Comparison of ENCODE assay signal across 23 cellular contexts in the genomic region with DNA sequence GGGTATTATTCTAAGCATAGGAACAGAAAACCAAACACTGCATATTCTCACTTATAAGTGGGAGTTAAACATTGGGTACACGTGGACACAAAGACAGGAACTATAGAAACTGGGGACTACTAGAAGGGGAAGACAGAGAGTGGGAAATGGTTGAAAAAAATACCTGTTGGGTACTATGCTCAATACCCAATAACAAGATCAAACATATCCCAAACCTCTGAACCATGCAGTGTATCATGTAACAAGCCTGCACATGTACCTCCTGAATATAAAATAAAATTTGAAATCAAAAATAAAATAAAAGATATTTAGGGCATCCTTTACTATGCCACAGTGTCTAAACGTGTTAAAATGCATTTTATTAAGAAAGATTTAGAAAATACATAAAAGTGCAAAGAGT.
A peak's percentile ranks its signal among the peaks of the same experiment; 100 is the strongest.
DNase-seq lines count a peak whose midpoint lies in the region; ATAC-seq and TF ChIP-seq lines count a peak whose summit lies in the region.
"Had no signal": no experiment of that assay in that cellular context is flagged by ENCODE, and none has a peak within 500 bp of the region (broad histone marks: within the 10 kb centered on the region; RNA-seq: fewer than 3 reads in every experiment).

No MANE protein-coding gene starts in this region.

- ATAC-seq in GM19351 (IDR thresholded peaks at IDR 0.05; ENCODE audit: unreplicated experiment) (peak; percentile 4), HG03039 (IDR thresholded peaks at IDR 0.05; ENCODE audit: unreplicated experiment) (peak; percentile 9), HG03457 (IDR thresholded peaks at IDR 0.05; ENCODE audit: unreplicated experiment) (peak; percentile 16), foreskin keratinocyte (peak; percentile 79), GM21786 (IDR thresholded peaks at IDR 0.05; ENCODE audit: unreplicated experiment) (no peak)
- ATAC-seq: T-cell had no signal

- H3K4me1 ChIP-seq in foreskin keratinocyte, result peaks cover 17% of the 10 kb centered on the region

- H3K27ac ChIP-seq in foreskin keratinocyte, result peak overlapping the region; percentile 94
- H3K27ac ChIP-seq: HL-60 had no signal

- no peak for TF ChIP-seq CTCF in foreskin keratinocyte (conservative IDR thresholded peaks at IDR 0.05)

- H3K27me3 ChIP-seq in foreskin keratinocyte, result no peaks in the 10 kb centered on the region

- DNase-seq in foreskin keratinocyte (peak; percentile 49 to 80), cerebellar cortex (ENCODE audit: low spot score) (no peak), NCI-H187 treated with DMSO at 0.1 percent for 48 hours (lab: John Stamatoyannopoulos, UW) (no peak)
- DNase-seq: C1 segment of cervical spinal cord; CD8-positive, alpha-beta memory T cell; DMS53; Kasumi-1; NCI-H1092; NCI-H1436 treated with DMSO at 0.1 percent for 48 hours; NCI-H2081; NCI-H2171 treated with DMSO at 0.1 percent for 48 hours; NCI-H446 treated with DMSO at 0.1 percent for 48 hours; NCI-H69; OCI-M1; SHP77 treated with DMSO at 0.1 percent for 48 hours; SK-N-SH; T-cell; T1000 had no signal

Comparison
In these comparisons a context has a peak if more than half of its experiments do, and no peak if none do; other contexts are left out.
1. DNase-seq: peak in foreskin keratinocyte (2 of 2); none in cerebellar cortex (single experiment) and NCI-H187 treated with DMSO at 0.1 percent for 48 hours (single experiment).